ENCODE assay signal across 1 cellular context in the genomic region with DNA sequence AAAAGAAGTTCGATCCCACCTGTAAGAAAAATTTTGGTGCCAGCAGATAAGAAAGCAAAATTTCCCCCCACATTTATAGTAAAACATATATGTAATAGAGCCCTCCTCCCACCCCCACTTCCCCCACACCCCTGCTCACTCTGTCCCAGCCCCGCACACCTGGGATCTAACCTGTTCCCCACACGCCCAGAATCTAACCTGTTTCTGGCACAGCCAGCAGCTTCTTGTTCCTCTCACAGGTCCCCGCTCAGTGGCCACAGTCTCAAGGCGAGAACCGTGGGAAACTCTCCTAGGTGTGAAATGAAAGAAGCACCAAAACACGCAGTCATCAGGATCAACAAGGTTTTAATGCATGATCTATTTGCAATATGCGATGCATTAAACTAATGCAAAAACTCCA.
TF ChIP-seq lines count a peak whose summit lies in the region.

No MANE protein-coding gene starts in this region.

TF ChIP-seq in HEK293, 187 proteins besides CTCF, POLR2A, EP300 and RAD21:
- TF ChIP-seq, protein P1, sequence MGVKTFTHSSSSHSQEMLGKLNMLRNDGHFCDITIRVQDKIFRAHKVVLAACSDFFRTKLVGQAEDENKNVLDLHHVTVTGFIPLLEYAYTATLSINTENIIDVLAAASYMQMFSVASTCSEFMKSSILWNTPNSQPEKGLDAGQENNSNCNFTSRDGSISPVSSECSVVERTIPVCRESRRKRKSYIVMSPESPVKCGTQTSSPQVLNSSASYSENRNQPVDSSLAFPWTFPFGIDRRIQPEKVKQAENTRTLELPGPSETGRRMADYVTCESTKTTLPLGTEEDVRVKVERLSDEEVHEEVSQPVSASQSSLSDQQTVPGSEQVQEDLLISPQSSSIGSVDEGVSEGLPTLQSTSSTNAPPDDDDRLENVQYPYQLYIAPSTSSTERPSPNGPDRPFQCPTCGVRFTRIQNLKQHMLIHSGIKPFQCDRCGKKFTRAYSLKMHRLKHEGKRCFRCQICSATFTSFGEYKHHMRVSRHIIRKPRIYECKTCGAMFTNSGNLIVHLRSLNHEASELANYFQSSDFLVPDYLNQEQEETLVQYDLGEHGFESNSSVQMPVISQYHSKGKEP (tag by site-specific recombination; IDR thresholded peaks at IDR 0.05) = 0 out of 2 replicates have a peak, but pooled peaks have one; percentile 20
- no peak for TF ChIP-seq ZNF558 (tag by site-specific recombination; IDR thresholded peaks at IDR 0.05)
